ENCODE assay signal across 20 cellular contexts in the genomic region with DNA sequence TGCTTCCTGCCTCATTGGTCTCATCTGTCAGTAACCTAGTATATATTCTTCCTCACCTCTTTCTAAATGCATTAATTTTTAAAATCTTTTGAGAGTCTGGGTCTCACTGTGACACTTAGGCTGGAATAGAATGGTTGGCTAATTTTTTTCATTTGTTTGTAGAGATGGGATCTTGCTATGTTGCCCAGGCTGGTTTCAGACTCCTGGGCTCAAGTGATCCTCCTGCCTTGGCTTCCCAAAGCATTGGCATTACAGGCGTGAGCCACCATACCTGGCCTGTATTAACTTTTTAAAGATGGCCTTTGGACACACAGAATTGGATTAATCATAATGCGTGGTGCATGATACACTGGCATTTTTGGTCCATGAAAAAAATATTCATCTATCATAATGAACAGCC. TPM values are rescaled to one million over a fixed set of nuclear protein-coding genes. Genes with fewer than 3 reads are reported as not detected.
A peak's percentile ranks its signal among the peaks of the same experiment; 100 is the strongest.
DNase-seq lines count a peak whose midpoint lies in the region; ATAC-seq, FAIRE-seq and TF ChIP-seq lines count a peak whose summit lies in the region.
"Had no signal": no experiment of that assay in that cellular context is flagged by ENCODE, and none has a peak within 500 bp of the region (broad histone marks: within the 10 kb centered on the region; RNA-seq: fewer than 3 reads in every experiment).

No MANE protein-coding gene starts in this region.

- POLR2A ChIA-PET in activated naive CD8-positive, alpha-beta T cell treated with anti-CD3 and anti-CD28 coated beads, Interleukin-2, amount 10 ng/mL, durations not matched to agents 7 days and 5 days (lab: Charles Lee) = no interaction called here
- POLR2A ChIA-PET in K562 (lab: Yijun Ruan, JAX) = no interaction called here

- peaks cover 11% of the 10 kb centered on the region for H3K4me1 Mint-ChIP-seq in activated naive CD8-positive, alpha-beta T cell treated with anti-CD3 and anti-CD28 coated beads, Interleukin-2, amount 10 ng/mL, durations not matched to agents 7 days and 5 days
- peaks cover 19% of the 10 kb centered on the region for H3K4me1 Mint-ChIP-seq in activated naive CD8-positive, alpha-beta T cell treated with anti-CD3 and anti-CD28 coated beads, Interleukin-2, amount 50 U/mL, for 24 hours

- H3K27me3 ChIP-seq in K562 (ENCODE audit: control insufficient read depth in 2 of 2, insufficient read depth in 2 of 2, low read length in 2 of 2) = peaks cover 0 to 7% of the 10 kb centered on the region in 2 experiments; a peak in 1 of 5 replicates
- H3K27me3 ChIP-seq in small intestine (ENCODE audit: control insufficient read depth in 2 of 2, insufficient read depth in 2 of 2, low read length in 2 of 2) = no peaks in the 10 kb centered on the region

- TF ChIP-seq CTCF in K562 (IDR thresholded peaks at IDR 0.05 in 2 of 3, conservative IDR thresholded peaks at IDR 0.05 in 1 of 3; ENCODE audit: insufficient read depth in 2 of 3, low read depth in 1 of 3, low read length in 3 of 3) = no peak

- H3K27me3 Mint-ChIP-seq in activated naive CD8-positive, alpha-beta T cell treated with anti-CD3 and anti-CD28 coated beads, Interleukin-2, amount 10 ng/mL, durations not matched to agents 7 days and 5 days = no peaks in the 10 kb centered on the region
- H3K27me3 Mint-ChIP-seq in activated naive CD8-positive, alpha-beta T cell treated with anti-CD3 and anti-CD28 coated beads, Interleukin-2, amount 50 U/mL, for 24 hours = no peaks in the 10 kb centered on the region
- H3K27me3 Mint-ChIP-seq: CD4-positive, alpha-beta T cell had no signal

- intact Hi-C loops in K562 (cut with micrococcal nuclease) = no loop called here

- TF ChIP-seq RAD21 in K562 (CRISPR knock-in tag; conservative IDR thresholded peaks at IDR 0.05 in 1 of 2, IDR thresholded peaks at IDR 0.05 in 1 of 2) = no peak

- no TSS peak for BruUV-seq in K562 (replicated peaks; lab: Mats Ljungman, UMichigan)

- no peak for TF ChIP-seq EP300 in K562 (IDR thresholded peaks at IDR 0.05; ENCODE audit: low read length)

- no peak overlapping the region for H2AFZ ChIP-seq in K562 (ENCODE audit: low read depth, low read length)

- H3K9ac ChIP-seq in K562 (ENCODE audit: insufficient read depth in 1 of 2, low read depth in 2 of 2, low read length in 2 of 2) = no peak overlapping the region

- H3K9me1 ChIP-seq in K562 (ENCODE audit: control insufficient read depth, insufficient read depth, low read length) = no peaks in the 10 kb centered on the region

- H3K9me3 ChIP-seq in K562 (replicated peaks; ENCODE audit: control insufficient read depth, insufficient read depth, low read depth, low read length) (no peaks in the 10 kb centered on the region), small intestine (ENCODE audit: control insufficient read depth, low read depth) (no peaks in the 10 kb centered on the region)

- CTCF ChIA-PET in K562 (lab: Yijun Ruan, JAX; ENCODE audit: low intra/inter-chr PET ratio) = no interaction called here

- in situ Hi-C loops in K562 (cut with MboI) = no loop called here

- H3K27ac ChIP-seq in K562 (ENCODE audit: extremely low read depth, low read depth, low read length) (no peak overlapping the region), small intestine (ENCODE audit: low read depth in 1 of 2, low read length in 1 of 2) (peak overlapping the region; percentile 70 to 84)

- peaks cover 14% of the 10 kb centered on the region for H3K9me3 Mint-ChIP-seq in activated naive CD8-positive, alpha-beta T cell treated with anti-CD3 and anti-CD28 coated beads, Interleukin-2, amount 10 ng/mL, durations not matched to agents 7 days and 5 days
- peaks cover 15% of the 10 kb centered on the region for H3K9me3 Mint-ChIP-seq in activated naive CD8-positive, alpha-beta T cell treated with anti-CD3 and anti-CD28 coated beads, Interleukin-2, amount 50 U/mL, for 24 hours
- H3K9me3 Mint-ChIP-seq: CD4-positive, alpha-beta T cell had no signal

- H3K4me2 ChIP-seq in K562 (ENCODE audit: insufficient read depth, low read length) = no peak overlapping the region

- H3K36me3 Mint-ChIP-seq in activated naive CD8-positive, alpha-beta T cell treated with anti-CD3 and anti-CD28 coated beads, Interleukin-2, amount 10 ng/mL, durations not matched to agents 7 days and 5 days = peaks cover 27% of the 10 kb centered on the region
- peaks cover 24% of the 10 kb centered on the region for H3K36me3 Mint-ChIP-seq in activated naive CD8-positive, alpha-beta T cell treated with anti-CD3 and anti-CD28 coated beads, Interleukin-2, amount 50 U/mL, for 24 hours (ENCODE audit: low read depth)

- no peak for FAIRE-seq in K562 (lab: Jason Lieb, UNC)
- FAIRE-seq in small intestine (lab: Jason Lieb, UNC) = no peak
- FAIRE-seq: D721Med, G401.6, GM12891, HTR-8/SVneo had no signal

- peaks cover 0 to 6% of the 10 kb centered on the region in 2 experiments; a peak in 2 of 5 replicates for H3K4me1 ChIP-seq in K562 (replicated peaks in 1 of 2; ENCODE audit: control insufficient read depth in 2 of 2, insufficient read depth in 2 of 2, low read length in 2 of 2)
- peaks cover 3 to 10% of the 10 kb centered on the region in 2 donors for H3K4me1 ChIP-seq in small intestine (ENCODE audit: control insufficient read depth in 2 of 2, insufficient read depth in 1 of 2, low read depth in 1 of 2, low read length in 1 of 2)

- H3K27ac Mint-ChIP-seq in activated naive CD8-positive, alpha-beta T cell treated with anti-CD3 and anti-CD28 coated beads, Interleukin-2, amount 10 ng/mL, durations not matched to agents 7 days and 5 days = peak overlapping the region; percentile 43
- H3K27ac Mint-ChIP-seq in activated naive CD8-positive, alpha-beta T cell treated with anti-CD3 and anti-CD28 coated beads, Interleukin-2, amount 50 U/mL, for 24 hours = no peak overlapping the region
- H3K27ac Mint-ChIP-seq: CD4-positive, alpha-beta T cell had no signal

- H3K4me3 Mint-ChIP-seq in activated naive CD8-positive, alpha-beta T cell treated with anti-CD3 and anti-CD28 coated beads, Interleukin-2, amount 10 ng/mL, durations not matched to agents 7 days and 5 days = no peak overlapping the region
- no peak overlapping the region for H3K4me3 Mint-ChIP-seq in activated naive CD8-positive, alpha-beta T cell treated with anti-CD3 and anti-CD28 coated beads, Interleukin-2, amount 50 U/mL, for 24 hours
- H3K4me3 Mint-ChIP-seq: CD4-positive, alpha-beta T cell had no signal

- no peaks in the 10 kb centered on the region for H3K79me2 ChIP-seq in K562 (ENCODE audit: control insufficient read depth, insufficient read depth, low read length)

- no peaks in the 10 kb centered on the region for H4K20me1 ChIP-seq in K562 (replicated peaks; ENCODE audit: control insufficient read depth, insufficient read depth, low read length)

- 44% methylated on average over 2 of the region's 2 CpGs for WGBS in K562 (ENCODE audit: insufficient coverage, low coverage, missing lambda C conversion rate)
- 70 to 94% (median 83%) methylated on average over 2 of the region's 2 CpGs for WGBS in small intestine, 3 donors

- no peak overlapping the region for H3K4me3 ChIP-seq in K562
- H3K4me3 ChIP-seq in small intestine (ENCODE audit: low read depth in 1 of 2, low read length in 2 of 2) = no peak overlapping the region

- no peak for ATAC-seq in activated naive CD8-positive, alpha-beta T cell treated with anti-CD3 and anti-CD28 coated beads, Interleukin-2, amount 10 ng/mL, durations not matched to agents 7 days and 5 days (ENCODE audit: low read depth)
- no peak for ATAC-seq in activated naive CD8-positive, alpha-beta T cell treated with anti-CD3 and anti-CD28 coated beads, Interleukin-2, amount 50 U/mL, for 24 hours
- ATAC-seq in K562 (no peak), GM21423 (IDR thresholded peaks at IDR 0.05; ENCODE audit: unreplicated experiment) (no peak)

- no peak for TF ChIP-seq POLR2A in K562 (conservative IDR thresholded peaks at IDR 0.05)

- no peak for DNase-seq in activated naive CD8-positive, alpha-beta T cell treated with anti-CD3 and anti-CD28 coated beads, Interleukin-2, amount 10 ng/mL, durations not matched to agents 7 days and 5 days
- no peak for DNase-seq in activated naive CD8-positive, alpha-beta T cell treated with anti-CD3 and anti-CD28 coated beads, Interleukin-2, amount 50 U/mL, for 24 hours
- DNase-seq in K562 (ENCODE audit: extremely low read depth in 1 of 4, low spot score in 3 of 4) (no peak), small intestine (no peak), hypothalamus (lab: John Stamatoyannopoulos, UW) (no peak), NCI-H774 (lab: John Stamatoyannopoulos, UW) (no peak)
- DNase-seq: 8988T; AML-193; C1 segment of cervical spinal cord; CD4-positive, alpha-beta T cell; DMS153; DMS79 treated with DMSO at 0.1 percent for 48 hours; EL; HCEC 1CT had no signal

- no peaks in the 10 kb centered on the region for H3K36me3 ChIP-seq in K562 (ENCODE audit: control insufficient read depth, insufficient read depth, low read length)
- H3K36me3 ChIP-seq in small intestine (ENCODE audit: control insufficient read depth in 2 of 2, insufficient read depth in 2 of 2, low read length in 2 of 2) = no peaks in the 10 kb centered on the region

RNA-seq across cellular contexts. Expression of gene SIPA1L3, which starts 29.9 kb away (rescaled TPM):
- total RNA-seq in activated naive CD8-positive, alpha-beta T cell treated with anti-CD3 and anti-CD28 coated beads, Interleukin-2, amount 10 ng/mL, durations not matched to agents 7 days and 5 days = 10 to 100 TPM; 20.3 to 24.6 TPM
- total RNA-seq in K562 (2011; cell fraction: chromatin; rRNA removed; ENCODE audit: low replicate concordance) = 31.3 and 58.0 TPM in 2 replicates
- 17.1 and 18.8 TPM in 2 replicates for total RNA-seq in K562 (2011; cell fraction: nucleolus; rRNA removed)
- total RNA-seq in K562 (2011; cell fraction: nucleoplasm; rRNA removed) = 26.0 and 31.7 TPM in 2 replicates
- total RNA-seq in K562 (2014; rRNA removed) = 2.8 and 3.7 TPM in 2 replicates
- total RNA-seq in K562 (2014; rRNA removed; fragmentation: Illumina TruSeq; extraction: Trizol) = 4.0 and 4.6 TPM in 2 replicates
- total RNA-seq in K562 (2015; rRNA removed; fragmentation: Illumina TruSeq; extraction: Trizol) = 2.5 and 7.3 TPM in 2 replicates
- total RNA-seq in K562 (2021) = 6.1 and 8.3 TPM in 2 replicates
- polyA plus RNA-seq in K562 (2011; rRNA removed) = 1.8 and 2.2 TPM in 2 replicates
- 1.1 and 1.9 TPM in 2 replicates for polyA plus RNA-seq in K562 (2011; cell fraction: cytosol; rRNA removed)
- 6.2 and 8.2 TPM in 2 replicates for polyA plus RNA-seq in K562 (2011; cell fraction: nucleus; rRNA removed)
- polyA plus RNA-seq in K562 (2012) = 2.1 and 2.6 TPM in 2 replicates
- 1.4 and 2.2 TPM in 2 replicates for polyA plus RNA-seq in K562 (2014; fragmentation: Illumina TruSeq; extraction: Trizol)
- under 1 TPM; 0.01 to 0.15 TPM for polyA plus RNA-seq in K562 (2014; fragmentation: Nextera tagmentation; extraction: Ambion mirVana)
- 2.7 and 2.9 TPM in 2 replicates for polyA plus RNA-seq in K562 (2014; rRNA removed)
- 7.0 and 25.8 TPM in 2 replicates for polyA minus RNA-seq in K562 (2011; rRNA and poly(A)+ RNA removed)
- polyA minus RNA-seq in K562 (2011; cell fraction: cytosol; rRNA and poly(A)+ RNA removed) = 4.3 and 8.8 TPM in 2 replicates
- polyA minus RNA-seq in K562 (2011; cell fraction: nucleus; rRNA and poly(A)+ RNA removed) = 6.1 and 12.0 TPM in 2 replicates
- 10 to 100 TPM; 19.2 to 36.2 (median 31.9) TPM for polyA plus RNA-seq in small intestine

RNA-seq across cellular contexts. Expression of gene WDR87, which starts 30.5 kb away (rescaled TPM):
- total RNA-seq in activated naive CD8-positive, alpha-beta T cell treated with anti-CD3 and anti-CD28 coated beads, Interleukin-2, amount 10 ng/mL, durations not matched to agents 7 days and 5 days = not detected
- total RNA-seq in K562 (2011; cell fraction: chromatin; rRNA removed; ENCODE audit: low replicate concordance) = not detected in 2 replicates
- total RNA-seq in K562 (2011; cell fraction: nucleolus; rRNA removed) = not detected in 2 replicates
- not detected in 2 replicates for total RNA-seq in K562 (2011; cell fraction: nucleoplasm; rRNA removed)
- not detected in 2 replicates for total RNA-seq in K562 (2014; rRNA removed)
- total RNA-seq in K562 (2014; rRNA removed; fragmentation: Illumina TruSeq; extraction: Trizol) = not detected in 2 replicates
- total RNA-seq in K562 (2015; rRNA removed; fragmentation: Illumina TruSeq; extraction: Trizol) = not detected in 2 replicates
- not detected in 2 replicates for total RNA-seq in K562 (2021)
- polyA plus RNA-seq in K562 (2011; rRNA removed) = not detected in 2 replicates
- polyA plus RNA-seq in K562 (2011; cell fraction: cytosol; rRNA removed) = not detected in 2 replicates
- not detected in 2 replicates for polyA plus RNA-seq in K562 (2011; cell fraction: nucleus; rRNA removed)
- not detected in 2 replicates for polyA plus RNA-seq in K562 (2012)
- not detected in 2 replicates for polyA plus RNA-seq in K562 (2014; fragmentation: Illumina TruSeq; extraction: Trizol)
- polyA plus RNA-seq in K562 (2014; fragmentation: Nextera tagmentation; extraction: Ambion mirVana) = not detected
- polyA plus RNA-seq in K562 (2014; rRNA removed) = not detected in 2 replicates
- not detected in 2 replicates for polyA minus RNA-seq in K562 (2011; rRNA and poly(A)+ RNA removed)
- polyA minus RNA-seq in K562 (2011; cell fraction: cytosol; rRNA and poly(A)+ RNA removed) = not detected in 2 replicates
- not detected in 2 replicates for polyA minus RNA-seq in K562 (2011; cell fraction: nucleus; rRNA and poly(A)+ RNA removed)
- not detected for polyA plus RNA-seq in small intestine
- total RNA-seq: CD4-positive, alpha-beta T cell; H4 had no signal
